In genomic region chr22:30667092-30667485, GRCh38 we compare ENCODE assay signal across 8 cellular contexts. TPM values are rescaled to one million over a fixed set of nuclear protein-coding genes. Genes with fewer than 3 reads are reported as not detected.
DNase-seq lines count a peak whose midpoint lies in the region; TF ChIP-seq lines count a peak whose summit lies in the region.

No MANE protein-coding gene starts in this region.

- H3K9me3 ChIP-seq in AG04450 (ENCODE audit: control insufficient read depth, insufficient read depth, low read length) (no peaks in the 10 kb centered on the region; the same call in 1 of the 2 replicates), suprapubic skin (no peaks in the 10 kb centered on the region)

- peaks cover 7% of the 10 kb centered on the region for H3K27me3 Mint-ChIP-seq in HFFc6 (ENCODE audit: insufficient read depth)
- H3K27me3 Mint-ChIP-seq in activated naive CD8-positive, alpha-beta T cell treated with anti-CD3 and anti-CD28 coated beads for 36 hours: peaks cover 6% of the 10 kb centered on the region

- TF ChIP-seq EP300 in suprapubic skin (IDR thresholded peaks at IDR 0.05): no peak

- TF ChIP-seq CTCF in AG04450 (IDR thresholded peaks at IDR 0.05; ENCODE audit: low read depth, low read length) (no peak), HFFc6 (IDR thresholded peaks at IDR 0.05) (no peak), suprapubic skin (IDR thresholded peaks at IDR 0.05) (no peak)

- H3K27ac ChIP-seq in AG04450 (ENCODE audit: low read depth, low read length) (no peak overlapping the region), suprapubic skin (peak overlapping the region; percentile 28)

- POLR2A ChIA-PET in AG04450 (lab: Yijun Ruan, JAX): interaction anchor here (0.6 to 2.3 kb wide), 2 partner anchors 32 to 255 kb away, joined by 5 to 9 read pairs; partner anchors contain the start of gene SLC35E4

- H3K36me3 Mint-ChIP-seq in HFFc6 (ENCODE audit: low read depth): peaks cover 12% of the 10 kb centered on the region; the same call in 1 of the 2 replicates
- peaks cover 5% of the 10 kb centered on the region for H3K36me3 Mint-ChIP-seq in activated naive CD8-positive, alpha-beta T cell treated with anti-CD3 and anti-CD28 coated beads for 36 hours

- peaks cover 18% of the 10 kb centered on the region for H3K4me1 Mint-ChIP-seq in HFFc6 (ENCODE audit: low read depth)
- H3K4me1 Mint-ChIP-seq in activated naive CD8-positive, alpha-beta T cell treated with anti-CD3 and anti-CD28 coated beads for 36 hours: peaks cover 11% of the 10 kb centered on the region

- no peak for DNase-seq in AG04450 (ENCODE audit: low read depth, low spot score)
- DNase-seq in HFFc6: no peak
- DNase-seq in activated naive CD8-positive, alpha-beta T cell treated with anti-CD3 and anti-CD28 coated beads for 36 hours: peak; percentile 7
- DNase-seq in kidney tubule cell (ENCODE audit: low spot score): peak; percentile 6
- DNase-seq in suprapubic skin (ENCODE audit: low spot score in 2 of 2): no peak
- no peak for DNase-seq in KG1 (lab: John Stamatoyannopoulos, UW)
- no peak for DNase-seq in T-helper 9 cell
- DNase-seq in activated CD4-positive, CD25-positive, alpha-beta regulatory T cell (lab: John Stamatoyannopoulos, UW): no peak

- H3K27me3 ChIP-seq in AG04450 (ENCODE audit: control insufficient read depth, insufficient read depth, low read length): no peaks in the 10 kb centered on the region
- no peaks in the 10 kb centered on the region for H3K27me3 ChIP-seq in suprapubic skin

- TF ChIP-seq POLR2A in suprapubic skin (IDR thresholded peaks at IDR 0.05): no peak

- H3K9me3 Mint-ChIP-seq in HFFc6: no peaks in the 10 kb centered on the region
- H3K9me3 Mint-ChIP-seq in activated naive CD8-positive, alpha-beta T cell treated with anti-CD3 and anti-CD28 coated beads for 36 hours: no peaks in the 10 kb centered on the region

- H3K4me3 ChIP-seq in AG04450 (ENCODE audit: low read depth, low read length) (peak overlapping the region; percentile 90), suprapubic skin (peak overlapping the region; percentile 61)

- CTCF ChIA-PET in AG04450 (lab: Charles Lee): interaction anchor here (1.3 kb wide), 1 partner anchor 32 kb away, joined by 7 read pairs; the partner anchor contains the start of gene SLC35E4

- H3K27ac Mint-ChIP-seq in HFFc6: peak overlapping the region; percentile 93
- H3K27ac Mint-ChIP-seq in activated naive CD8-positive, alpha-beta T cell treated with anti-CD3 and anti-CD28 coated beads for 36 hours: peak overlapping the region; percentile 79

- H3K4me3 Mint-ChIP-seq in HFFc6: peak overlapping the region; percentile 96
- peak overlapping the region; percentile 95 for H3K4me3 Mint-ChIP-seq in activated naive CD8-positive, alpha-beta T cell treated with anti-CD3 and anti-CD28 coated beads for 36 hours

- 0% methylated on average over 17 of the region's 17 CpGs for WGBS in suprapubic skin

- H3K36me3 ChIP-seq in suprapubic skin: peaks cover 20% of the 10 kb centered on the region

- peaks cover 21% of the 10 kb centered on the region for H3K4me1 ChIP-seq in suprapubic skin

RNA-seq across cellular contexts. Expression of gene DUSP18, which starts 0.6 kb away (rescaled TPM):
- polyA plus RNA-seq in AG04450 (2011; rRNA removed): 13.8 and 14.5 TPM in 2 replicates
- 20.7 and 21.7 TPM in 2 replicates for polyA minus RNA-seq in AG04450 (2011; rRNA and poly(A)+ RNA removed)
- total RNA-seq in HFFc6 (2021; fragmentation: NEBNext Ultra II Directional; extraction: Animal tissue kit (Norgen Biotek cat#: 25700)): 1 to 10 TPM; 4.7 to 7.3 (median 6.0) TPM
- 1 to 10 TPM; 4.8 to 5.6 TPM for total RNA-seq in activated naive CD8-positive, alpha-beta T cell treated with anti-CD3 and anti-CD28 coated beads for 36 hours
- total RNA-seq in suprapubic skin: 10 to 100 TPM; 14.2 to 20.4 (median 16.5) TPM

RNA-seq across cellular contexts. Expression of gene OSBP2, which starts 27.6 kb away (rescaled TPM):
- 1.6 and 1.8 TPM in 2 replicates for polyA plus RNA-seq in AG04450 (2011; rRNA removed)
- polyA minus RNA-seq in AG04450 (2011; rRNA and poly(A)+ RNA removed): 3.3 and 3.9 TPM in 2 replicates
- under 1 TPM in 5 of 6 experiments, not detected in 1; 0.09 to 0.37 (median 0.28) TPM for total RNA-seq in HFFc6 (2021; fragmentation: NEBNext Ultra II Directional; extraction: Animal tissue kit (Norgen Biotek cat#: 25700))
- under 1 TPM; 0.45 to 0.84 TPM for total RNA-seq in activated naive CD8-positive, alpha-beta T cell treated with anti-CD3 and anti-CD28 coated beads for 36 hours
- total RNA-seq in suprapubic skin: 10 to 100 TPM in 1 of 4 donors, 1 to 10 TPM in 3; 3.9 to 11.3 (median 6.4) TPM

RNA-seq across cellular contexts. Expression of gene SLC35E4, which starts 31.5 kb away (rescaled TPM):
- polyA plus RNA-seq in AG04450 (2011; rRNA removed): 2.8 and 3.4 TPM in 2 replicates
- polyA minus RNA-seq in AG04450 (2011; rRNA and poly(A)+ RNA removed): 1.7 and 2.0 TPM in 2 replicates
- total RNA-seq in HFFc6 (2021; fragmentation: NEBNext Ultra II Directional; extraction: Animal tissue kit (Norgen Biotek cat#: 25700)): 1 to 10 TPM; 4.9 to 7.4 (median 5.5) TPM
- 1 to 10 TPM; 3.2 to 3.6 TPM for total RNA-seq in activated naive CD8-positive, alpha-beta T cell treated with anti-CD3 and anti-CD28 coated beads for 36 hours
- 10 to 100 TPM; 17.0 to 20.3 (median 18.8) TPM for total RNA-seq in suprapubic skin

Comparison
In these comparisons a context has a peak if more than half of its experiments do, and no peak if none do; other contexts are left out.
1. DNase-seq: peak in activated naive CD8-positive, alpha-beta T cell treated with anti-CD3 and anti-CD28 coated beads for 36 hours (single experiment) and kidney tubule cell (single experiment); none in AG04450 (single experiment), HFFc6 (single experiment), suprapubic skin (0 of 2), KG1 (single experiment), T-helper 9 cell (single experiment) and activated CD4-positive, CD25-positive, alpha-beta regulatory T cell (0 of 4).